ENCODE assay signal across 8 cellular contexts in genomic region chr18:39453882-39454281, GRCh38.
A peak's percentile ranks its signal among the peaks of the same experiment; 100 is the strongest.
DNase-seq lines count a peak whose midpoint lies in the region; ATAC-seq and TF ChIP-seq lines count a peak whose summit lies in the region.

No MANE protein-coding gene starts in this region.

- peaks cover 27% of the 10 kb centered on the region for H3K4me1 ChIP-seq in mammary epithelial cell (ENCODE audit: insufficient read depth, low read length)
- peaks cover 19% of the 10 kb centered on the region for H3K4me1 ChIP-seq in suprapubic skin

- no peak for TF ChIP-seq EP300 in suprapubic skin (IDR thresholded peaks at IDR 0.05)

- dilution Hi-C loops in mammary epithelial cell (cut with HindIII; ENCODE audit: low sequenced_read_pairs), result no loop called here

- no TSS peak for BruUV-seq in mammary epithelial cell (replicated peaks; lab: Mats Ljungman, UMichigan)

- peak overlapping the region; percentile 91 for H3K4me2 ChIP-seq in mammary epithelial cell (ENCODE audit: insufficient read depth, low read depth, low read length)

- H3K27ac ChIP-seq in mammary epithelial cell (ENCODE audit: insufficient read depth, low read depth, low read length) (peak overlapping the region; percentile 46), suprapubic skin (no peak overlapping the region)

- peak overlapping the region; percentile 91 for H2AFZ ChIP-seq in mammary epithelial cell (ENCODE audit: low read depth, low read length)

- H3K4me3 ChIP-seq in mammary epithelial cell (replicated peaks in 1 of 3; ENCODE audit: insufficient read depth in 1 of 3, low read depth in 2 of 3, low read length in 3 of 3), result peak overlapping the region in 2 of 3 experiments; percentile 35 to 41
- peak overlapping the region; percentile 14 for H3K4me3 ChIP-seq in suprapubic skin

- CTCF ChIA-PET in mammary epithelial cell (lab: Charles Lee; ENCODE audit: low non-redundant PET), result no interaction called here
- CTCF ChIA-PET in HEK293T (lab: Yijun Ruan, JAX), result no interaction called here

- ATAC-seq in left lobe of liver, result peak; percentile 97
- no peak for ATAC-seq in HG03039 (IDR thresholded peaks at IDR 0.05; ENCODE audit: unreplicated experiment)

- TF ChIP-seq CTCF in mammary epithelial cell (conservative IDR thresholded peaks at IDR 0.05 in 1 of 2, IDR thresholded peaks at IDR 0.05 in 1 of 2; ENCODE audit: extremely low read depth in 1 of 2, insufficient read depth in 1 of 2, low read depth in 1 of 2, low read length in 2 of 2), result no peak
- TF ChIP-seq CTCF in suprapubic skin (IDR thresholded peaks at IDR 0.05), result no peak

- intact Hi-C loops in mammary epithelial cell (cut with micrococcal nuclease), result no loop called here

- no peak overlapping the region for H3K9ac ChIP-seq in mammary epithelial cell (ENCODE audit: insufficient read depth, low read length)

- POLR2A ChIA-PET in HEK293T (lab: Yijun Ruan, JAX), result no interaction called here

- DNase-seq in NCI-H1105 treated with DMSO at 0.1 percent for 48 hours (lab: John Stamatoyannopoulos, UW), result peak; percentile 24
- DNase-seq in NCI-H1105 (lab: John Stamatoyannopoulos, UW), result no peak
- DNase-seq in mammary epithelial cell, result peak; percentile 46
- peak; percentile 49 for DNase-seq in left lobe of liver (ENCODE audit: low spot score)
- no peak for DNase-seq in suprapubic skin (ENCODE audit: low spot score in 2 of 2)
- no peak for DNase-seq in stimulated activated naive CD4-positive, alpha-beta T cell (lab: John Stamatoyannopoulos, UW)
- DNase-seq in HEK293T (ENCODE audit: extremely low spot score), result no peak

- H3K9me3 ChIP-seq in mammary epithelial cell (replicated peaks; ENCODE audit: insufficient read depth, low read length), result no peaks in the 10 kb centered on the region
- no peaks in the 10 kb centered on the region for H3K9me3 ChIP-seq in suprapubic skin

- H4K20me1 ChIP-seq in mammary epithelial cell (ENCODE audit: insufficient read depth, low read length), result no peaks in the 10 kb centered on the region

- H3K36me3 ChIP-seq in mammary epithelial cell (ENCODE audit: insufficient read depth, low read length) (no peaks in the 10 kb centered on the region), suprapubic skin (no peaks in the 10 kb centered on the region)

- WGBS in mammary epithelial cell (ENCODE audit: low coverage, missing lambda C conversion rate), result 10% methylated on average over 2 of the region's 2 CpGs
- 0% methylated on average over 2 of the region's 2 CpGs for WGBS in suprapubic skin

- no peak for TF ChIP-seq POLR2A in suprapubic skin (IDR thresholded peaks at IDR 0.05)

- no peaks in the 10 kb centered on the region for H3K27me3 ChIP-seq in mammary epithelial cell (ENCODE audit: insufficient read depth, low read length)
- H3K27me3 ChIP-seq in suprapubic skin, result no peaks in the 10 kb centered on the region

- in situ Hi-C loops in mammary epithelial cell (cut with MboI; ENCODE audit: low sequenced_read_pairs in 2 of 2), result no loop called here

- no peaks in the 10 kb centered on the region for H3K79me2 ChIP-seq in mammary epithelial cell (ENCODE audit: insufficient read depth, low read length)

TF ChIP-seq in HEK293T, 16 proteins besides CTCF, POLR2A, EP300 and RAD21:
- TF ChIP-seq ELF4 (IDR thresholded peaks at IDR 0.05) (no peak), FOXK2 (IDR thresholded peaks at IDR 0.05) (no peak), SUZ12 (IDR thresholded peaks at IDR 0.05) (no peak), CTBP1 (IDR thresholded peaks at IDR 0.05; ENCODE audit: borderline replicate concordance) (no peak), TARDBP (IDR thresholded peaks at IDR 0.05) (no peak)
- TF ChIP-seq, protein P1, sequence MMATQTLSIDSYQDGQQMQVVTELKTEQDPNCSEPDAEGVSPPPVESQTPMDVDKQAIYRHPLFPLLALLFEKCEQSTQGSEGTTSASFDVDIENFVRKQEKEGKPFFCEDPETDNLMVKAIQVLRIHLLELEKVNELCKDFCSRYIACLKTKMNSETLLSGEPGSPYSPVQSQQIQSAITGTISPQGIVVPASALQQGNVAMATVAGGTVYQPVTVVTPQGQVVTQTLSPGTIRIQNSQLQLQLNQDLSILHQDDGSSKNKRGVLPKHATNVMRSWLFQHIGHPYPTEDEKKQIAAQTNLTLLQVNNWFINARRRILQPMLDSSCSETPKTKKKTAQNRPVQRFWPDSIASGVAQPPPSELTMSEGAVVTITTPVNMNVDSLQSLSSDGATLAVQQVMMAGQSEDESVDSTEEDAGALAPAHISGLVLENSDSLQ (IDR thresholded peaks at IDR 0.05), result no peak

Comparison
In these comparisons a context has a peak if more than half of its experiments do, and no peak if none do; other contexts are left out.
1. DNase-seq: peak in NCI-H1105 treated with DMSO at 0.1 percent for 48 hours (single experiment), mammary epithelial cell (single experiment) and left lobe of liver (single experiment); none in NCI-H1105 (single experiment), suprapubic skin (0 of 2), stimulated activated naive CD4-positive, alpha-beta T cell (0 of 6) and HEK293T (single experiment).